ENCODE assay signal across 16 cellular contexts in genomic region chr11:128697645-128698174, GRCh38. TPM values are rescaled to one million over a fixed set of nuclear protein-coding genes. Genes with fewer than 3 reads are reported as not detected.
A peak's percentile ranks its signal among the peaks of the same experiment; 100 is the strongest.
DNase-seq lines count a peak whose midpoint lies in the region; ATAC-seq, FAIRE-seq and TF ChIP-seq lines count a peak whose summit lies in the region.
"Had no signal": no experiment of that assay in that cellular context is flagged by ENCODE, and none has a peak within 500 bp of the region (broad histone marks: within the 10 kb centered on the region; RNA-seq: fewer than 3 reads in every experiment).

No MANE protein-coding gene starts in this region.

- RAD21 ChIA-PET in GM12878 (lab: Charles Lee; ENCODE audit: unreplicated experiment): interaction anchor here (0.6 to 1.5 kb wide), 5 partner anchors 17 to 144 kb away, joined by 3 to 5 read pairs (median 4); no protein-coding TSS in a partner anchor

- no peaks in the 10 kb centered on the region; the same call in 1 of the 2 replicates for H4K20me1 ChIP-seq in GM12878 (ENCODE audit: control insufficient read depth, insufficient read depth)

- H3K9me3 ChIP-seq in CD4-positive, alpha-beta T cell (ENCODE audit: control insufficient read depth, low read length): no peaks in the 10 kb centered on the region
- H3K9me3 ChIP-seq in GM12878 (replicated peaks; ENCODE audit: control insufficient read depth, insufficient read depth, low read length) (no peaks in the 10 kb centered on the region; the same call in 2 of the 3 replicates), tibial nerve (no peaks in the 10 kb centered on the region)
- no peaks in the 10 kb centered on the region for H3K9me3 ChIP-seq in naive thymus-derived CD4-positive, alpha-beta T cell (ENCODE audit: control insufficient read depth in 2 of 3, low read length in 3 of 3)
- H3K9me3 ChIP-seq: SJCRH30, thoracic aorta had no signal

- BruUV-seq in GM12878 (replicated peaks; lab: Mats Ljungman, UMichigan): TSS peak; percentile 15

- H3K4me2 ChIP-seq in GM12878 (ENCODE audit: control insufficient read depth, insufficient read depth): peak overlapping the region; percentile 92

- no peaks in the 10 kb centered on the region for H3K9me3 Mint-ChIP-seq in CD4-positive, alpha-beta T cell
- peaks cover 0 to 11% (median 0%) of the 10 kb centered on the region in 11 donors for H3K9me3 Mint-ChIP-seq in naive thymus-derived CD4-positive, alpha-beta T cell
- no peaks in the 10 kb centered on the region for H3K9me3 Mint-ChIP-seq in activated T-helper 2 cell treated with anti-CD3 and anti-CD28 coated beads, Interferon-gamma antibody, Interleukin-2, Interleukin-4, amounts not matched to agents 10 μg/mL and 5 μg/mL and 100 μg/mL, durations not matched to agents 14 hours and 24 hours and 36 hours
- no peaks in the 10 kb centered on the region for H3K9me3 Mint-ChIP-seq in chondrocyte (ENCODE audit: low read depth)

- ATAC-seq in CD4-positive, alpha-beta T cell (ENCODE audit: poor library complexity): no peak
- ATAC-seq in GM12878: no peak
- no peak for ATAC-seq in naive thymus-derived CD4-positive, alpha-beta T cell
- ATAC-seq: K562 had no signal

- H3K4me1 ChIP-seq in GM12878 (ENCODE audit: control insufficient read depth, insufficient read depth, low read length) (peaks cover 32% of the 10 kb centered on the region), tibial nerve (peaks cover 0 to 25% (median 2%) of the 10 kb centered on the region in 4 donors)
- peaks cover 56 to 68% of the 10 kb centered on the region in 2 donors for H3K4me1 ChIP-seq in naive thymus-derived CD4-positive, alpha-beta T cell (ENCODE audit: control insufficient read depth in 2 of 2, insufficient read depth in 2 of 2, low read length in 2 of 2)
- H3K4me1 ChIP-seq: Caco-2, SJCRH30 had no signal

- WGBS in GM12878 (ENCODE audit: insufficient coverage, insufficient replicate concordance, low lambda C conversion rate, missing lambda C conversion rate): 84% methylated on average over 7 of the region's 7 CpGs
- WGBS in tibial nerve, 2 donors: 62 to 69% methylated on average over 7 of the region's 7 CpGs

- no peak for TF ChIP-seq POLR2A in GM12878 (IDR thresholded peaks at IDR 0.05; ENCODE audit: low read depth, low read length)
- TF ChIP-seq POLR2A in tibial nerve (IDR thresholded peaks at IDR 0.05): no peak

- CTCF ChIA-PET in CD4-positive, alpha-beta T cell (lab: Charles Lee): interaction anchor here (0.6 to 1.2 kb wide), 2 partner anchors 60 to 1119 kb away, joined by 3 to 4 read pairs; no protein-coding TSS in a partner anchor
- CTCF ChIA-PET in GM12878 (lab: Yijun Ruan, JAX): interaction anchor here (0.9 to 1.6 kb wide), 3 partner anchors 21 to 79 kb away, joined by 3 to 4 read pairs (median 3); no protein-coding TSS in a partner anchor
- CTCF ChIA-PET in naive thymus-derived CD4-positive, alpha-beta T cell (lab: Charles Lee): no interaction called here

- peak; percentile 41 for FAIRE-seq in GM18507 (lab: Jason Lieb, UNC)
- FAIRE-seq in GM12878 (lab: Jason Lieb, UNC): no peak
- FAIRE-seq: colon, islet of Langerhans, K562 had no signal

- H3K27ac ChIP-seq in CD4-positive, alpha-beta T cell (ENCODE audit: low read depth, low read length): no peak overlapping the region
- H3K27ac ChIP-seq in GM12878 (ENCODE audit: control insufficient read depth, insufficient read depth) (no peak overlapping the region), tibial nerve (peak overlapping the region in 1 of 4 donors; percentile 89)
- no peak overlapping the region for H3K27ac ChIP-seq in naive thymus-derived CD4-positive, alpha-beta T cell (ENCODE audit: low read depth, low read length)
- H3K27ac ChIP-seq: SJCRH30, thoracic aorta had no signal

- in situ Hi-C loops in GM12878 (cut with MboI): no loop called here

- no peak overlapping the region for H3K9ac ChIP-seq in GM12878 (ENCODE audit: control insufficient read depth, insufficient read depth, low read length)

- peaks cover 73% of the 10 kb centered on the region for H3K36me3 Mint-ChIP-seq in CD4-positive, alpha-beta T cell (ENCODE audit: low read depth)
- peaks cover 4 to 58% (median 23%) of the 10 kb centered on the region in 5 donors for H3K36me3 Mint-ChIP-seq in naive thymus-derived CD4-positive, alpha-beta T cell
- peaks cover 54% of the 10 kb centered on the region for H3K36me3 Mint-ChIP-seq in activated T-helper 2 cell treated with anti-CD3 and anti-CD28 coated beads, Interferon-gamma antibody, Interleukin-2, Interleukin-4, amounts not matched to agents 10 μg/mL and 5 μg/mL and 100 μg/mL, durations not matched to agents 14 hours and 24 hours and 36 hours (ENCODE audit: low read depth)
- H3K36me3 Mint-ChIP-seq in chondrocyte (ENCODE audit: low read depth): peaks cover 1% of the 10 kb centered on the region

- H2AFZ ChIP-seq in GM12878 (ENCODE audit: control insufficient read depth, low read depth, low read length): no peak overlapping the region

- no peaks in the 10 kb centered on the region for H3K27me3 ChIP-seq in CD4-positive, alpha-beta T cell (ENCODE audit: control insufficient read depth, insufficient read depth, low read length)
- no peaks in the 10 kb centered on the region for H3K27me3 ChIP-seq in GM12878 (replicated peaks in 1 of 2; ENCODE audit: control insufficient read depth in 2 of 2, insufficient read depth in 2 of 2, low read length in 1 of 2)
- H3K27me3 ChIP-seq in naive thymus-derived CD4-positive, alpha-beta T cell (ENCODE audit: control insufficient read depth in 2 of 2, insufficient read depth in 2 of 2, low read length in 2 of 2): no peaks in the 10 kb centered on the region
- peaks cover 0 to 43% of the 10 kb centered on the region in 2 donors for H3K27me3 ChIP-seq in tibial nerve
- H3K27me3 ChIP-seq: SJCRH30 had no signal

- no peak for DNase-seq in CD4-positive, alpha-beta T cell
- DNase-seq in GM18507 (ENCODE audit: extremely low spot score, insufficient read length, low read depth): no peak
- no peak for DNase-seq in GM12878 (ENCODE audit: low read depth, low spot score)
- DNase-seq in naive thymus-derived CD4-positive, alpha-beta T cell: no peak
- no peak for DNase-seq in activated T-helper 2 cell treated with anti-CD3 and anti-CD28 coated beads, Interferon-gamma antibody, Interleukin-2, Interleukin-4, amounts not matched to agents 10 μg/mL and 5 μg/mL and 100 μg/mL, durations not matched to agents 14 hours and 24 hours and 36 hours (ENCODE audit: low spot score)
- no peak for DNase-seq in tibial nerve (ENCODE audit: low spot score in 2 of 2)
- DNase-seq in Ammon's horn (ENCODE audit: low spot score): no peak
- no peak for DNase-seq in chondrocyte (ENCODE audit: low spot score)
- DNase-seq: Caco-2, NCI-H1694 treated with DMSO at 0.1 percent for 48 hours, NCI-H748 treated with DMSO at 0.1 percent for 48 hours, SJCRH30 had no signal

- SMC1A ChIA-PET in GM12878 (lab: Charles Lee; ENCODE audit: uncharacterized antibody, unreplicated experiment): interaction anchor here (0.7 to 3.2 kb wide), 9 partner anchors 9 to 60 kb away, joined by 3 to 17 read pairs (median 5); no protein-coding TSS in a partner anchor

- H3K4me3 Mint-ChIP-seq in CD4-positive, alpha-beta T cell: peak overlapping the region; percentile 92
- peak overlapping the region; percentile 89 to 99 (median 96) for H3K4me3 Mint-ChIP-seq in naive thymus-derived CD4-positive, alpha-beta T cell
- H3K4me3 Mint-ChIP-seq in activated T-helper 2 cell treated with anti-CD3 and anti-CD28 coated beads, Interferon-gamma antibody, Interleukin-2, Interleukin-4, amounts not matched to agents 10 μg/mL and 5 μg/mL and 100 μg/mL, durations not matched to agents 14 hours and 24 hours and 36 hours (ENCODE audit: low read depth): no peak overlapping the region
- no peak overlapping the region for H3K4me3 Mint-ChIP-seq in chondrocyte (ENCODE audit: unreplicated experiment)

- peak overlapping the region; percentile 90 for H3K27ac Mint-ChIP-seq in CD4-positive, alpha-beta T cell
- H3K27ac Mint-ChIP-seq in naive thymus-derived CD4-positive, alpha-beta T cell: peak overlapping the region in 8 of 9 donors; percentile 14 to 96 (median 79)
- H3K27ac Mint-ChIP-seq in activated T-helper 2 cell treated with anti-CD3 and anti-CD28 coated beads, Interferon-gamma antibody, Interleukin-2, Interleukin-4, amounts not matched to agents 10 μg/mL and 5 μg/mL and 100 μg/mL, durations not matched to agents 14 hours and 24 hours and 36 hours: no peak overlapping the region
- no peak overlapping the region for H3K27ac Mint-ChIP-seq in chondrocyte (ENCODE audit: unreplicated experiment)

- peaks cover 9% of the 10 kb centered on the region for H3K27me3 Mint-ChIP-seq in CD4-positive, alpha-beta T cell
- H3K27me3 Mint-ChIP-seq in naive thymus-derived CD4-positive, alpha-beta T cell: peaks cover 0 to 5% (median 0%) of the 10 kb centered on the region in 5 donors
- no peaks in the 10 kb centered on the region for H3K27me3 Mint-ChIP-seq in activated T-helper 2 cell treated with anti-CD3 and anti-CD28 coated beads, Interferon-gamma antibody, Interleukin-2, Interleukin-4, amounts not matched to agents 10 μg/mL and 5 μg/mL and 100 μg/mL, durations not matched to agents 14 hours and 24 hours and 36 hours (ENCODE audit: low read depth)
- no peaks in the 10 kb centered on the region for H3K27me3 Mint-ChIP-seq in chondrocyte (ENCODE audit: low read depth)

- H3K4me1 Mint-ChIP-seq in CD4-positive, alpha-beta T cell (ENCODE audit: low read depth): peaks cover 81% of the 10 kb centered on the region
- H3K4me1 Mint-ChIP-seq in naive thymus-derived CD4-positive, alpha-beta T cell: peaks cover 64 to 82% (median 74%) of the 10 kb centered on the region in 7 donors
- peaks cover 72% of the 10 kb centered on the region for H3K4me1 Mint-ChIP-seq in activated T-helper 2 cell treated with anti-CD3 and anti-CD28 coated beads, Interferon-gamma antibody, Interleukin-2, Interleukin-4, amounts not matched to agents 10 μg/mL and 5 μg/mL and 100 μg/mL, durations not matched to agents 14 hours and 24 hours and 36 hours (ENCODE audit: low read depth)
- H3K4me1 Mint-ChIP-seq in chondrocyte (ENCODE audit: low read depth): peaks cover 32% of the 10 kb centered on the region

- intact Hi-C loops in CD4-positive, alpha-beta T cell (cut with DNase I, micrococcal nuclease): loop anchor here (5.0 kb wide), 2 partner anchors 40 to 185 kb away; no protein-coding TSS in a partner anchor
- intact Hi-C loops in GM12878 (cut with micrococcal nuclease; ENCODE audit: unreplicated experiment): loop anchor here (2.0 kb wide), 1 partner anchor 19 kb away; no protein-coding TSS in a partner anchor
- intact Hi-C loops in naive thymus-derived CD4-positive, alpha-beta T cell (cut with micrococcal nuclease): loop anchor here in 1 of 2 donors (5.0 kb wide), 1 partner anchor 190 kb away; no protein-coding TSS in a partner anchor
- intact Hi-C loops in activated T-helper 2 cell treated with anti-CD3 and anti-CD28 coated beads, Interferon-gamma antibody, Interleukin-2, Interleukin-4, amounts not matched to agents 10 μg/mL and 5 μg/mL and 100 μg/mL, durations not matched to agents 14 hours and 24 hours and 36 hours (cut with micrococcal nuclease): loop anchor here (5.0 kb wide), 1 partner anchor 175 kb away; no protein-coding TSS in a partner anchor

- no peak for TF ChIP-seq EP300 in GM12878 (IDR thresholded peaks at IDR 0.05; ENCODE audit: borderline replicate concordance in 1 of 2, control insufficient read depth in 1 of 2, low read depth in 2 of 2, low read length in 2 of 2)
- no peak for TF ChIP-seq EP300 in tibial nerve (IDR thresholded peaks at IDR 0.05)

- H3K36me3 ChIP-seq in GM12878 (ENCODE audit: control insufficient read depth in 2 of 2, insufficient read depth in 2 of 2, low read length in 1 of 2) (peaks cover 0 to 6% of the 10 kb centered on the region in 2 experiments; a peak in 1 of 4 replicates), tibial nerve (no peaks in the 10 kb centered on the region)
- peaks cover 0 to 11% (median 3%) of the 10 kb centered on the region in 3 experiments for H3K36me3 ChIP-seq in naive thymus-derived CD4-positive, alpha-beta T cell (ENCODE audit: control insufficient read depth in 2 of 3, insufficient read depth in 3 of 3, low read length in 3 of 3)
- H3K36me3 ChIP-seq: SJCRH30, thoracic aorta had no signal

- H3K79me2 ChIP-seq in GM12878 (ENCODE audit: control insufficient read depth, insufficient read depth, low read length): peaks cover 92% of the 10 kb centered on the region

- H3K4me3 ChIP-seq in GM12878: peak overlapping the region; percentile 95; the same call in 1 of the 2 replicates
- H3K4me3 ChIP-seq in naive thymus-derived CD4-positive, alpha-beta T cell (ENCODE audit: low read length): peak overlapping the region; percentile 82
- no peak overlapping the region for H3K4me3 ChIP-seq in tibial nerve
- H3K4me3 ChIP-seq: K562, SJCRH30 had no signal

- POLR2A ChIA-PET in CD4-positive, alpha-beta T cell (lab: Charles Lee): interaction anchor here (0.6 to 2.3 kb wide), 10 partner anchors 11 to 500 kb away, joined by 3 to 11 read pairs (median 3); no protein-coding TSS in a partner anchor
- POLR2A ChIA-PET in GM12878 (lab: Charles Lee): interaction anchor here (0.7 to 2.7 kb wide), 3 partner anchors 21 to 39 kb away, joined by 3 to 16 read pairs (median 4); no protein-coding TSS in a partner anchor
- POLR2A ChIA-PET in naive thymus-derived CD4-positive, alpha-beta T cell (lab: Charles Lee): interaction anchor here (0.7 to 1.8 kb wide), 9 partner anchors 11 to 236 kb away, joined by 3 to 14 read pairs (median 4); no protein-coding TSS in a partner anchor

- TF ChIP-seq RAD21 in GM12878 (IDR thresholded peaks at IDR 0.05; ENCODE audit: insufficient read depth, low read depth, low read length): no peak

- TF ChIP-seq CTCF in CD4-positive, alpha-beta T cell (IDR thresholded peaks at IDR 0.05): no peak
- no peak for TF ChIP-seq CTCF in GM12878 (IDR thresholded peaks at IDR 0.05 in 2 of 3, conservative IDR thresholded peaks at IDR 0.05 in 1 of 3; ENCODE audit: control insufficient read depth in 2 of 3, extremely low read depth in 1 of 3, insufficient read depth in 1 of 3, low read depth in 3 of 3, low read length in 3 of 3)
- no peak for TF ChIP-seq CTCF in tibial nerve (IDR thresholded peaks at IDR 0.05)
- no peak for TF ChIP-seq CTCF in chondrocyte (IDR thresholded peaks at IDR 0.05)

RNA-seq across cellular contexts. Expression of gene FLI1, which starts 3.8 kb away (rescaled TPM):
- 10 to 100 TPM; 56.6 to 60.4 TPM for total RNA-seq in CD4-positive, alpha-beta T cell
- 26.5 and 33.7 TPM in 2 replicates for total RNA-seq in GM12878 (2013; cell fraction: nucleolus; rRNA removed)
- total RNA-seq in GM12878 (2014; rRNA removed) (37.7 and 38.5 TPM in 2 replicates), GM12878 (2014; rRNA removed; fragmentation: Illumina TruSeq; extraction: Trizol) (35.7 and 37.6 TPM in 2 replicates), GM12878 (2021) (50.6 and 53.3 TPM in 2 replicates), tibial nerve (10 to 100 TPM; 21.3 to 57.9 (median 52.6) TPM), chondrocyte (9.4 to 22.0 TPM (median 9.9 TPM) in 3 replicates)
- 8.6 TPM for polyA plus RNA-seq in GM12878 (2011; ENCODE audit: low read depth)
- polyA plus RNA-seq in GM12878 (2011; rRNA removed) (24.7 and 38.0 TPM in 2 replicates), GM12878 (2014; fragmentation: Illumina TruSeq; extraction: Trizol) (37.9 and 46.3 TPM in 2 replicates), GM12878 (2014; fragmentation: Nextera tagmentation; extraction: Ambion mirVana) (10 to 100 TPM; 12.5 to 15.8 TPM), GM12878 (2014; rRNA removed) (58.8 and 61.9 TPM in 2 replicates), GM12878 (2016; fragmentation: Nextera tagmentation; extraction: Ambion mirVana) (10 to 100 TPM; 39.1 to 44.8 TPM)
- polyA plus RNA-seq in GM12878 (2011; cell fraction: cytosol; rRNA removed): 21.8 and 39.8 TPM in 2 replicates
- polyA plus RNA-seq in GM12878 (2011; cell fraction: nucleus; rRNA removed): 20.0 and 24.1 TPM in 2 replicates
- 28.8 and 36.2 TPM in 2 replicates for polyA plus RNA-seq in GM12878 (2012)
- polyA minus RNA-seq in GM12878 (2011; rRNA and poly(A)+ RNA removed): 65.9 and 70.0 TPM in 2 replicates
- polyA minus RNA-seq in GM12878 (2011; cell fraction: cytosol; rRNA and poly(A)+ RNA removed): 19.4 and 27.8 TPM in 2 replicates
- polyA minus RNA-seq in GM12878 (2011; cell fraction: nucleus; rRNA and poly(A)+ RNA removed): 12.7 and 34.6 TPM in 2 replicates
- total RNA-seq in naive thymus-derived CD4-positive, alpha-beta T cell: 100 to 1,000 TPM in 1 of 5 experiments, 10 to 100 TPM in 4; 80.8 to 108 (median 89.3) TPM
- 10 to 100 TPM; 52.1 to 53.8 TPM for polyA plus RNA-seq in naive thymus-derived CD4-positive, alpha-beta T cell
- total RNA-seq in activated T-helper 2 cell treated with anti-CD3 and anti-CD28 coated beads, Interferon-gamma antibody, Interleukin-2, Interleukin-4, amounts not matched to agents 10 μg/mL and 5 μg/mL and 100 μg/mL, durations not matched to agents 14 hours and 24 hours and 36 hours: 38.1 and 38.3 TPM in 2 replicates
- total RNA-seq: Caco-2 had no signal
- polyA plus RNA-seq: K562 had no signal

Comparison
In these comparisons a context has a peak if more than half of its experiments do, and no peak if none do; other contexts are left out.
1. H3K27ac Mint-ChIP-seq: peak in CD4-positive, alpha-beta T cell (single experiment) and naive thymus-derived CD4-positive, alpha-beta T cell (8 of 9); none in activated T-helper 2 cell treated with anti-CD3 and anti-CD28 coated beads, Interferon-gamma antibody, Interleukin-2, Interleukin-4, amounts not matched to agents 10 μg/mL and 5 μg/mL and 100 μg/mL, durations not matched to agents 14 hours and 24 hours and 36 hours (single experiment) and chondrocyte (single experiment).
2. H3K4me3 Mint-ChIP-seq: peak in CD4-positive, alpha-beta T cell (single experiment) and naive thymus-derived CD4-positive, alpha-beta T cell (10 of 10); none in activated T-helper 2 cell treated with anti-CD3 and anti-CD28 coated beads, Interferon-gamma antibody, Interleukin-2, Interleukin-4, amounts not matched to agents 10 μg/mL and 5 μg/mL and 100 μg/mL, durations not matched to agents 14 hours and 24 hours and 36 hours (single experiment) and chondrocyte (single experiment).
3. H3K4me3 ChIP-seq: peak in GM12878 (single experiment) and naive thymus-derived CD4-positive, alpha-beta T cell (single experiment); none in tibial nerve (0 of 4).